21 cellular contexts compared by ENCODE assay signal in the genomic region with DNA sequence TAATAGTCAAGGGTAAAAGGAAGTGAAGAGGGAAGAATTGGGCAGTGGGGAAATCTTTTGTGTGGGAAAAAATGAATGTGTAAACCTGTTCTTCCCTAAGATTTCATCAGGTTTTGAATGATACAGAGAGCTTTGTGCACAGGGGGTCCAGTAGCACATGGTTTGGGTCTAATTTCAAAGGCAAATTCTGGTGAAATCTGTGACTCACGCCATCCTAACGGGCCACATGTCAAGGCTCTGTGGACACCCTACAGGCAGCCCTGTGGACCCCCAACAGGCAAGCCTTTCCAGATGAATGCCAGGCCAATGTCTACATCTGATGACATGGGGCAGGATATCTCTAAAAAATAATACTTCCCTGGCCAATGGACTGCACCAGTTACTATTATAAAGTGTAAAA.
DNase-seq lines count a peak whose midpoint lies in the region; TF ChIP-seq lines count a peak whose summit lies in the region.
"Had no signal": no experiment of that assay in that cellular context is flagged by ENCODE, and none has a peak within 500 bp of the region (broad histone marks: within the 10 kb centered on the region; RNA-seq: fewer than 3 reads in every experiment).

No MANE protein-coding gene starts in this region.

- no peak overlapping the region for H3K4me2 ChIP-seq in neural progenitor cell

- no peak overlapping the region for H3K27ac ChIP-seq in neural progenitor cell
- H3K27ac ChIP-seq: cardiac muscle cell, heart right ventricle, neutrophil, thoracic aorta had no signal

- H3K4me1 ChIP-seq in neural progenitor cell, result peaks cover 16% of the 10 kb centered on the region

- intact Hi-C loops in activated CD4-positive, alpha-beta memory T cell treated with anti-CD3 and anti-CD28 coated beads for 36 hours (cut with micrococcal nuclease), result no loop called here

- peaks cover 2% of the 10 kb centered on the region for H3K9me3 Mint-ChIP-seq in neural progenitor cell
- H3K9me3 Mint-ChIP-seq in activated CD4-positive, alpha-beta memory T cell treated with anti-CD3 and anti-CD28 coated beads for 36 hours, result no peaks in the 10 kb centered on the region
- H3K9me3 Mint-ChIP-seq: activated CD8-positive, alpha-beta T cell treated with anti-CD3 and anti-CD28 coated beads for 36 hours; immature natural killer cell had no signal

- no peak overlapping the region for H3K4me3 Mint-ChIP-seq in neural progenitor cell
- H3K4me3 Mint-ChIP-seq in activated CD4-positive, alpha-beta memory T cell treated with anti-CD3 and anti-CD28 coated beads for 36 hours, result no peak overlapping the region
- H3K4me3 Mint-ChIP-seq: activated CD8-positive, alpha-beta T cell treated with anti-CD3 and anti-CD28 coated beads for 36 hours; CD4-positive, CD25-positive, alpha-beta regulatory T cell; immature natural killer cell had no signal

- no peaks in the 10 kb centered on the region for H4K20me1 ChIP-seq in neural progenitor cell (ENCODE audit: low read depth)

- POLR2A ChIA-PET in activated CD4-positive, alpha-beta memory T cell treated with anti-CD3 and anti-CD28 coated beads for 36 hours (lab: Charles Lee), result no interaction called here

- TF ChIP-seq CTCF in neural progenitor cell (IDR thresholded peaks at IDR 0.05), result no peak

- no peaks in the 10 kb centered on the region for H3K36me3 ChIP-seq in neural progenitor cell
- H3K36me3 ChIP-seq: cardiac muscle cell, heart right ventricle, neutrophil, thoracic aorta had no signal

- no peaks in the 10 kb centered on the region for H3K27me3 ChIP-seq in neural progenitor cell
- H3K27me3 ChIP-seq: cardiac muscle cell, heart right ventricle, neutrophil had no signal

- H3K27ac Mint-ChIP-seq in neural progenitor cell, result peak overlapping the region; percentile 85
- H3K27ac Mint-ChIP-seq in activated CD4-positive, alpha-beta memory T cell treated with anti-CD3 and anti-CD28 coated beads for 36 hours, result no peak overlapping the region
- H3K27ac Mint-ChIP-seq: activated CD8-positive, alpha-beta T cell treated with anti-CD3 and anti-CD28 coated beads for 36 hours; CD4-positive, CD25-positive, alpha-beta regulatory T cell; immature natural killer cell had no signal

- H2AFZ ChIP-seq in neural progenitor cell (replicated peaks), result no peak overlapping the region

- H3K9me3 ChIP-seq in neural progenitor cell (ENCODE audit: low read depth), result no peaks in the 10 kb centered on the region
- H3K9me3 ChIP-seq: heart right ventricle, neutrophil, thoracic aorta had no signal

- H3K4me1 Mint-ChIP-seq in neural progenitor cell, result peaks cover 59% of the 10 kb centered on the region
- H3K4me1 Mint-ChIP-seq in activated CD4-positive, alpha-beta memory T cell treated with anti-CD3 and anti-CD28 coated beads for 36 hours (ENCODE audit: low read depth), result no peaks in the 10 kb centered on the region
- H3K4me1 Mint-ChIP-seq: CD4-positive, CD25-positive, alpha-beta regulatory T cell; immature natural killer cell had no signal

- H3K36me3 Mint-ChIP-seq in neural progenitor cell, result peaks cover 13% of the 10 kb centered on the region
- H3K36me3 Mint-ChIP-seq in activated CD4-positive, alpha-beta memory T cell treated with anti-CD3 and anti-CD28 coated beads for 36 hours, result no peaks in the 10 kb centered on the region
- H3K36me3 Mint-ChIP-seq: CD4-positive, CD25-positive, alpha-beta regulatory T cell; immature natural killer cell had no signal

- H3F3A ChIP-seq in neural progenitor cell (ENCODE audit: low read depth), result no peaks in the 10 kb centered on the region

- H3K9ac ChIP-seq in neural progenitor cell, result no peak overlapping the region

- H3K79me2 ChIP-seq in neural progenitor cell (ENCODE audit: low read depth), result no peaks in the 10 kb centered on the region

- no peak overlapping the region for H3K4me3 ChIP-seq in neural progenitor cell
- H3K4me3 ChIP-seq: cardiac muscle cell, heart right ventricle, skin epidermis, thoracic aorta had no signal

- CTCF ChIA-PET in activated CD4-positive, alpha-beta memory T cell treated with anti-CD3 and anti-CD28 coated beads for 36 hours (lab: Charles Lee), result no interaction called here

- peaks cover 2% of the 10 kb centered on the region for H3K27me3 Mint-ChIP-seq in neural progenitor cell (ENCODE audit: insufficient read depth, low read depth)
- H3K27me3 Mint-ChIP-seq in activated CD4-positive, alpha-beta memory T cell treated with anti-CD3 and anti-CD28 coated beads for 36 hours, result peaks cover 4% of the 10 kb centered on the region
- H3K27me3 Mint-ChIP-seq: activated CD8-positive, alpha-beta T cell treated with anti-CD3 and anti-CD28 coated beads for 36 hours; CD4-positive, CD25-positive, alpha-beta regulatory T cell had no signal

- DNase-seq in HCEC 1CT (peak; percentile 17), RPMI7951 (ENCODE audit: low read depth) (peak; percentile 65), fibroblast of gingiva (ENCODE audit: low read depth) (peak; percentile 13), neural progenitor cell (ENCODE audit: low spot score) (no peak), NCI-H1092 treated with DMSO at 0.1 percent for 48 hours (lab: John Stamatoyannopoulos, UW) (no peak), NCI-H2029 (lab: John Stamatoyannopoulos, UW) (no peak)
- no peak for DNase-seq in activated CD4-positive, alpha-beta memory T cell treated with anti-CD3 and anti-CD28 coated beads for 36 hours
- DNase-seq: activated CD8-positive, alpha-beta T cell treated with anti-CD3 and anti-CD28 coated beads for 36 hours; activated gamma-delta T cell; activated T-cell treated with anti-CD3 and anti-CD28 coated beads for 4 hours; CD4-positive, CD25-positive, alpha-beta regulatory T cell; DMS 273 treated with DMSO at 0.1 percent for 48 hours; heart right ventricle; immature natural killer cell; NCI-H774; stimulated activated CD4-positive, alpha-beta T cell treated with anti-CD3 and anti-CD28 coated beads, Interleukin-2, amount 100 ng/mL, for 48 hours; stimulated activated naive CD4-positive, alpha-beta T cell treated with Interleukin-2 at 50 U/mL for 16 hours had no signal

Comparison
In these comparisons a context has a peak if more than half of its experiments do, and no peak if none do; other contexts are left out.
1. DNase-seq: peak in HCEC 1CT (single experiment), RPMI7951 (single experiment) and fibroblast of gingiva (single experiment); none in neural progenitor cell (single experiment), NCI-H1092 treated with DMSO at 0.1 percent for 48 hours (single experiment), activated CD4-positive, alpha-beta memory T cell treated with anti-CD3 and anti-CD28 coated beads for 36 hours (single experiment) and NCI-H2029 (single experiment).